11 cellular contexts compared by ENCODE assay signal in the genomic region with DNA sequence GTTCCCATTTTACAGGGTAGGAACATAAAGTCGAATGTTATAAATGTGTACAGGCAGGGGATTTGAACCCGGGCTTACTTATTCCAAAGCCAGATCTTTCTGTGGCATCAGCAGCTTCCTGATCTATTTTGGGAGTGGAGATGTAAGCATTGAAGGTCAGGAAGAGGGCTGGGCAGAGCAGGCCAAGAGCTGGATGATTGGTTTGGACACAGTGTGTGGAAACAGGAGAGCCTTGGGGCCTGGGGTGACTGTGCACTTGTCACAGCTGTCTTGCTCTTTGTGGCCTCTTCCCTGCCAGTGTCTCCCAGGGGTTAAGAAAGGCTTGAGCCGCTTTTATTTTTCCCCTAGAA.
A peak's percentile ranks its signal among the peaks of the same experiment; 100 is the strongest.
DNase-seq lines count a peak whose midpoint lies in the region; ATAC-seq and TF ChIP-seq lines count a peak whose summit lies in the region.
"Had no signal": no experiment of that assay in that cellular context is flagged by ENCODE, and none has a peak within 500 bp of the region (broad histone marks: within the 10 kb centered on the region; RNA-seq: fewer than 3 reads in every experiment).

No MANE protein-coding gene starts in this region.

- H3K9me3 ChIP-seq in BLaER1 (no peaks in the 10 kb centered on the region), Peyer's patch (no peaks in the 10 kb centered on the region), neutrophil (no peaks in the 10 kb centered on the region)
- H3K9me3 ChIP-seq: HAP-1 had no signal

- in situ Hi-C loops in brain microvascular endothelial cell (cut with HindIII; ENCODE audit: low pct_ligation_motif_present, low sequenced_read_pairs), result no loop called here

- H3K36me3 ChIP-seq in BLaER1 (peaks cover 13% of the 10 kb centered on the region), Peyer's patch (no peaks in the 10 kb centered on the region), neutrophil (no peaks in the 10 kb centered on the region), brain microvascular endothelial cell (replicated peaks) (no peaks in the 10 kb centered on the region)
- H3K36me3 ChIP-seq: HAP-1 had no signal

- H3K9ac ChIP-seq in BLaER1, result peak overlapping the region; percentile 81

- DNase-seq in Peyer's patch (peak in 1 of 3 donors; percentile 52), left cardiac atrium (peak; percentile 64), C1 segment of cervical spinal cord (lab: John Stamatoyannopoulos, UW) (no peak), dedifferentiated amniotic fluid mesenchymal stem cell (ENCODE audit: extremely low spot score) (no peak), brain microvascular endothelial cell (no peak)
- DNase-seq in stimulated activated naive CD4-positive, alpha-beta T cell treated with Interleukin-2 at 50 U/mL for 16 hours (lab: John Stamatoyannopoulos, UW), result no peak
- DNase-seq: NCI-H524 had no signal

- H3K4me1 ChIP-seq in BLaER1, result peaks cover 93% of the 10 kb centered on the region
- peaks cover 5 to 65% (median 14%) of the 10 kb centered on the region in 4 donors for H3K4me1 ChIP-seq in Peyer's patch
- H3K4me1 ChIP-seq in neutrophil (ENCODE audit: control insufficient read depth in 1 of 2, insufficient read depth in 1 of 2, low read depth in 1 of 2, low read length in 1 of 2), result peaks cover 100% of the 10 kb centered on the region in 2 experiments

- intact Hi-C loops in left cardiac atrium (cut with DNase I), result loop anchor here in 1 of 2 donors (5.0 kb wide), 2 partner anchors 42 to 192 kb away; no protein-coding TSS in a partner anchor

- H3K4me3 ChIP-seq in BLaER1, result peak overlapping the region; percentile 13; the same call in 1 of the 2 replicates
- no peak overlapping the region for H3K4me3 ChIP-seq in Peyer's patch
- H3K4me3 ChIP-seq in neutrophil (ENCODE audit: low read depth in 1 of 2, low read length in 1 of 2), result peak overlapping the region in 1 of 2 experiments; percentile 59
- H3K4me3 ChIP-seq in brain microvascular endothelial cell (ENCODE audit: low read depth, low read length), result no peak overlapping the region
- H3K4me3 ChIP-seq: HAP-1, SK-N-MC had no signal

- TF ChIP-seq CTCF in Peyer's patch (IDR thresholded peaks at IDR 0.05), result no peak
- TF ChIP-seq CTCF in neutrophil (IDR thresholded peaks at IDR 0.05), result no peak
- no peak for TF ChIP-seq CTCF in brain microvascular endothelial cell (IDR thresholded peaks at IDR 0.05; ENCODE audit: low read depth, low read length, missing control alignments)

- TF ChIP-seq POLR2A in Peyer's patch (IDR thresholded peaks at IDR 0.05), result no peak

- H3K4me2 ChIP-seq in BLaER1, result peak overlapping the region; percentile 89

- H3K27me3 ChIP-seq in BLaER1 (no peaks in the 10 kb centered on the region), Peyer's patch (no peaks in the 10 kb centered on the region), neutrophil (no peaks in the 10 kb centered on the region), brain microvascular endothelial cell (replicated peaks) (no peaks in the 10 kb centered on the region)

- H3K27ac ChIP-seq in BLaER1 (peak overlapping the region; percentile 87), Peyer's patch (peak overlapping the region; percentile 36 to 94 (median 60)), neutrophil (peak overlapping the region; percentile 98), brain microvascular endothelial cell (no peak overlapping the region)
- H3K27ac ChIP-seq: SK-N-MC had no signal

- ATAC-seq in left cardiac atrium, result peak; percentile 39 to 68

- H4K20me1 ChIP-seq in BLaER1, result no peaks in the 10 kb centered on the region
